In the genomic region with DNA sequence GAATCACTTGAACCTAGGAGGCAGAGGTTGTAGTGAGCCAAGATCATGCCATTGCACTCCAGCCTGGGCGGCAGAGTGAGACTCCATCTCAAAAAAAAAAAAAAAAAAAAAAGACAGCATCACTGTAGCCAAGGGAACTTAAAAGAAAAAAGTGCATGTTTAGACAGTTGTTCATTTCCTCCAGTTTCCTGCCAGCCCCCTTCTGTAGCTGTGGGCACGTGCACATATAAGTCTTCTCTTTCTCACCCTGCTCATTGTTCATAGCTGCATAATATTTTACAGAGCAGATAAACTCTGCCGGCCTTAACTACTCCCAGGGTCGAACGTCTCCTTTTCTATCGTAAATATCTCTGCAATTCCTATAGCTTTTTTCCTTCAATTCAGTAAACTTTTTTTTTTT, we compare ENCODE assay signal across 26 cellular contexts.
DNase-seq lines count a peak whose midpoint lies in the region; ATAC-seq and TF ChIP-seq lines count a peak whose summit lies in the region.
"Had no signal": no experiment of that assay in that cellular context is flagged by ENCODE, and none has a peak within 500 bp of the region (broad histone marks: within the 10 kb centered on the region; RNA-seq: fewer than 3 reads in every experiment).

No MANE protein-coding gene starts in this region.

- POLR2A ChIA-PET in activated B cell treated with CpG ODN at 0.5 μM for 24 hours (lab: Charles Lee) = interaction anchor here (0.7 to 2.0 kb wide), 7 partner anchors 9 to 322 kb away, joined by 3 to 7 read pairs (median 5); no protein-coding TSS in a partner anchor
- POLR2A ChIA-PET in activated CD4-positive, alpha-beta memory T cell treated with anti-CD3 and anti-CD28 coated beads, Interleukin-2, amount 10 ng/mL, durations not matched to agents 7 days and 5 days (lab: Charles Lee) = no interaction called here
- POLR2A ChIA-PET in MCF 10A (lab: Yijun Ruan, JAX) = interaction anchor here (0.6 kb wide), 1 partner anchor 11 kb away, joined by 3 read pairs; no protein-coding TSS in a partner anchor

- no peaks in the 10 kb centered on the region for H3K9me2 ChIP-seq in GM23248 (ENCODE audit: insufficient read depth)

- H3K27ac Mint-ChIP-seq in activated B cell treated with CpG ODN at 0.5 μM for 24 hours (peak overlapping the region; percentile 16), MCF 10A (ENCODE audit: low read depth, unreplicated experiment) (no peak overlapping the region)
- H3K27ac Mint-ChIP-seq in activated CD4-positive, alpha-beta memory T cell treated with anti-CD3 and anti-CD28 coated beads, Interleukin-2, amount 10 ng/mL, durations not matched to agents 7 days and 5 days = no peak overlapping the region
- H3K27ac Mint-ChIP-seq: CD4-positive, alpha-beta T cell had no signal

- TF ChIP-seq CTCF in activated B cell treated with CpG ODN at 0.5 μM for 24 hours (IDR thresholded peaks at IDR 0.05) = no peak
- no peak for TF ChIP-seq CTCF in fibroblast of pulmonary artery (IDR thresholded peaks at IDR 0.05; ENCODE audit: low read length, missing control alignments)
- TF ChIP-seq CTCF in sigmoid colon (IDR thresholded peaks at IDR 0.05) = no peak
- no peak for TF ChIP-seq CTCF in MCF 10A (IDR thresholded peaks at IDR 0.05; ENCODE audit: unreplicated experiment)

- no peaks in the 10 kb centered on the region for H3K79me2 ChIP-seq in GM23248 (ENCODE audit: insufficient read depth)

- no peaks in the 10 kb centered on the region for H3K36me3 ChIP-seq in GM23248 (ENCODE audit: low read depth)
- no peaks in the 10 kb centered on the region for H3K36me3 ChIP-seq in sigmoid colon
- H3K36me3 ChIP-seq: BLaER1 treated with 17β-estradiol and CSF1 and Interleukin-3, amounts not matched to agents 10 nM and 100 nM; SJSA1 had no signal

- H3K9ac ChIP-seq in GM23248 = no peak overlapping the region
- H3K9ac ChIP-seq: BLaER1 treated with 17β-estradiol and CSF1 and Interleukin-3, amounts not matched to agents 10 nM and 100 nM had no signal

- peaks cover 69% of the 10 kb centered on the region for H3K4me1 Mint-ChIP-seq in activated B cell treated with CpG ODN at 0.5 μM for 24 hours
- H3K4me1 Mint-ChIP-seq in activated CD4-positive, alpha-beta memory T cell treated with anti-CD3 and anti-CD28 coated beads, Interleukin-2, amount 10 ng/mL, durations not matched to agents 7 days and 5 days = no peaks in the 10 kb centered on the region
- no peaks in the 10 kb centered on the region for H3K4me1 Mint-ChIP-seq in MCF 10A (ENCODE audit: insufficient read depth, unreplicated experiment)

- WGBS in GM23248 (ENCODE audit: low coverage in 1 of 2, low lambda C conversion rate in 2 of 2, missing lambda C conversion rate in 2 of 2), 2 experiments = 82 to 84% methylated on average over 6 of the region's 6 CpGs
- 90 to 95% methylated on average over 6 of the region's 6 CpGs for WGBS in sigmoid colon, 2 donors

- H3K4me3 Mint-ChIP-seq in activated B cell treated with CpG ODN at 0.5 μM for 24 hours (no peak overlapping the region), MCF 10A (ENCODE audit: unreplicated experiment) (no peak overlapping the region)
- H3K4me3 Mint-ChIP-seq in activated CD4-positive, alpha-beta memory T cell treated with anti-CD3 and anti-CD28 coated beads, Interleukin-2, amount 10 ng/mL, durations not matched to agents 7 days and 5 days = no peak overlapping the region
- H3K4me3 Mint-ChIP-seq: CD4-positive, alpha-beta T cell had no signal

- no peak for ATAC-seq in activated B cell treated with CpG ODN at 0.5 μM for 24 hours (ENCODE audit: low read depth)
- ATAC-seq: PC-3, Right ventricle myocardium inferior had no signal

- no peaks in the 10 kb centered on the region for H4K20me1 ChIP-seq in GM23248 (ENCODE audit: insufficient read depth)

- H3K27ac ChIP-seq in GM23248 (no peak overlapping the region), sigmoid colon (no peak overlapping the region)
- H3K27ac ChIP-seq: SJSA1 had no signal

- H3K4me3 ChIP-seq in GM23248 (no peak overlapping the region), fibroblast of pulmonary artery (replicated peaks; ENCODE audit: low read depth, low read length) (no peak overlapping the region), sigmoid colon (no peak overlapping the region)
- H3K4me3 ChIP-seq: BLaER1 treated with 17β-estradiol and CSF1 and Interleukin-3, amounts not matched to agents 10 nM and 100 nM; SJSA1 had no signal

- H3K9me3 Mint-ChIP-seq in activated B cell treated with CpG ODN at 0.5 μM for 24 hours (no peaks in the 10 kb centered on the region), MCF 10A (ENCODE audit: unreplicated experiment) (peaks cover 8% of the 10 kb centered on the region)
- H3K9me3 Mint-ChIP-seq in activated CD4-positive, alpha-beta memory T cell treated with anti-CD3 and anti-CD28 coated beads, Interleukin-2, amount 10 ng/mL, durations not matched to agents 7 days and 5 days = no peaks in the 10 kb centered on the region
- H3K9me3 Mint-ChIP-seq: CD4-positive, alpha-beta T cell had no signal

- H3K27me3 Mint-ChIP-seq in activated B cell treated with CpG ODN at 0.5 μM for 24 hours (no peaks in the 10 kb centered on the region), MCF 10A (ENCODE audit: insufficient read depth, unreplicated experiment) (peaks cover 10% of the 10 kb centered on the region)
- peaks cover 1% of the 10 kb centered on the region for H3K27me3 Mint-ChIP-seq in activated CD4-positive, alpha-beta memory T cell treated with anti-CD3 and anti-CD28 coated beads, Interleukin-2, amount 10 ng/mL, durations not matched to agents 7 days and 5 days
- H3K27me3 Mint-ChIP-seq: CD4-positive, alpha-beta T cell had no signal

- H3F3A ChIP-seq in GM23248 (ENCODE audit: insufficient read depth) = no peaks in the 10 kb centered on the region

- no peak overlapping the region for H3K4me2 ChIP-seq in GM23248 (ENCODE audit: unreplicated experiment)

- intact Hi-C loops in activated B cell treated with CpG ODN at 0.5 μM for 24 hours (cut with micrococcal nuclease) = no loop called here
- intact Hi-C loops in sigmoid colon (cut with DNase I) = no loop called here
- intact Hi-C loops in MCF 10A (cut with micrococcal nuclease) = no loop called here

- no peaks in the 10 kb centered on the region for H3K4me1 ChIP-seq in GM23248 (ENCODE audit: insufficient read depth)
- peaks cover 0 to 7% (median 5%) of the 10 kb centered on the region in 4 donors for H3K4me1 ChIP-seq in sigmoid colon
- H3K4me1 ChIP-seq: SJSA1 had no signal

- TF ChIP-seq EP300 in sigmoid colon (IDR thresholded peaks at IDR 0.05) = no peak

- BruUV-seq in MCF 10A (replicated peaks; lab: Mats Ljungman, UMichigan) = no TSS peak

- peak; percentile 18 for DNase-seq in GM23248
- no peak for DNase-seq in activated B cell treated with CpG ODN at 0.5 μM for 24 hours
- peak; percentile 36 for DNase-seq in fibroblast of pulmonary artery (ENCODE audit: low read depth)
- DNase-seq in sigmoid colon = peak; percentile 4
- DNase-seq in NCI-H2196 treated with DMSO at 0.1 percent for 48 hours (lab: John Stamatoyannopoulos, UW; ENCODE audit: unreplicated experiment) = no peak
- no peak for DNase-seq in activated CD4-positive, alpha-beta memory T cell treated with anti-CD3 and anti-CD28 coated beads, Interleukin-2, amount 10 ng/mL, durations not matched to agents 7 days and 5 days
- DNase-seq in MCF 10A (ENCODE audit: unreplicated experiment) = no peak
- no peak for DNase-seq in NCI-H510A (lab: John Stamatoyannopoulos, UW)
- DNase-seq: AML-193; CD4-positive, alpha-beta T cell; COR-L47; DMS53; EL; GF-D8; NCI-H1092; NCI-H1417 treated with DMSO at 0.1 percent for 48 hours; NCI-H187; NCI-H2081 treated with DMSO at 0.1 percent for 48 hours; NCI-H2171; NCI-H526; NCI-H82; NK-92 treated with Interleukin-12 subunit alpha and Interleukin-12 subunit beta, amount 100 ng/mL, for 24 hours; PC-3 had no signal

- H3K36me3 Mint-ChIP-seq in activated B cell treated with CpG ODN at 0.5 μM for 24 hours (ENCODE audit: low read depth) (no peaks in the 10 kb centered on the region), MCF 10A (ENCODE audit: insufficient read depth, unreplicated experiment) (no peaks in the 10 kb centered on the region)
- H3K36me3 Mint-ChIP-seq in activated CD4-positive, alpha-beta memory T cell treated with anti-CD3 and anti-CD28 coated beads, Interleukin-2, amount 10 ng/mL, durations not matched to agents 7 days and 5 days (ENCODE audit: low read depth) = no peaks in the 10 kb centered on the region

- H3K9me3 ChIP-seq in GM23248 (ENCODE audit: low read depth) (no peaks in the 10 kb centered on the region), sigmoid colon (no peaks in the 10 kb centered on the region)
- H3K9me3 ChIP-seq: SJSA1 had no signal

- H3K27me3 ChIP-seq in GM23248 (replicated peaks; ENCODE audit: insufficient read depth) (no peaks in the 10 kb centered on the region), sigmoid colon (no peaks in the 10 kb centered on the region)
- H3K27me3 ChIP-seq: SJSA1 had no signal

- in situ Hi-C loops in GM23248 (cut with MboI) = no loop called here

- CTCF ChIA-PET in activated B cell treated with CpG ODN at 0.5 μM for 24 hours (lab: Charles Lee) (no interaction called here), MCF 10A (lab: Yijun Ruan, JAX) (interaction anchor here (0.6 kb wide), 1 partner anchor 1029 kb away, joined by 4 read pairs; no protein-coding TSS in a partner anchor)
- CTCF ChIA-PET in activated CD4-positive, alpha-beta memory T cell treated with anti-CD3 and anti-CD28 coated beads, Interleukin-2, amount 10 ng/mL, durations not matched to agents 7 days and 5 days (lab: Charles Lee) = interaction anchor here (1.3 kb wide), 1 partner anchor 147 kb away, joined by 4 read pairs; no protein-coding TSS in a partner anchor

- H2AFZ ChIP-seq in GM23248 = no peak overlapping the region

- no peak for TF ChIP-seq POLR2A in sigmoid colon (IDR thresholded peaks at IDR 0.05)

Comparison
In these comparisons a context has a peak if more than half of its experiments do, and no peak if none do; other contexts are left out.
1. DNase-seq: peak in GM23248 (single experiment), fibroblast of pulmonary artery (single experiment) and sigmoid colon (single experiment); none in activated B cell treated with CpG ODN at 0.5 μM for 24 hours (single experiment), NCI-H2196 treated with DMSO at 0.1 percent for 48 hours (single experiment), activated CD4-positive, alpha-beta memory T cell treated with anti-CD3 and anti-CD28 coated beads, Interleukin-2, amount 10 ng/mL, durations not matched to agents 7 days and 5 days (single experiment), MCF 10A (single experiment) and NCI-H510A (single experiment).